8 cellular contexts compared by ENCODE assay signal in genomic region chr6:14121936-14122344, GRCh38.
DNase-seq lines count a peak whose midpoint lies in the region; ATAC-seq lines count a peak whose summit lies in the region.

No MANE protein-coding gene starts in this region.

- H3K36me3 ChIP-seq in BLaER1 (peaks cover 28% of the 10 kb centered on the region), subcutaneous abdominal adipose tissue (ENCODE audit: control insufficient read depth in 5 of 5, insufficient read depth in 5 of 5, low read length in 5 of 5) (peaks cover 0 to 9% (median 0%) of the 10 kb centered on the region in 5 donors)

- ATAC-seq in GM19043 (IDR thresholded peaks at IDR 0.05; ENCODE audit: low read depth, unreplicated experiment): peak; percentile 62
- peak; percentile 56 for ATAC-seq in HG03175 (IDR thresholded peaks at IDR 0.05; ENCODE audit: unreplicated experiment)

- peak; percentile 48 to 52 for DNase-seq in activated T-cell treated with anti-CD3 and anti-CD28 coated beads, Interleukin-2, amount 50 U/mL, for 48 hours
- DNase-seq in NCI-H1417 (lab: John Stamatoyannopoulos, UW) (no peak), activated gamma-delta T cell treated with Interleukin-2 at 50 U/mL for 16 hours (no peak), NCI-H748 treated with DMSO at 0.1 percent for 48 hours (lab: John Stamatoyannopoulos, UW) (no peak)

- H3K27ac ChIP-seq in BLaER1 (0 out of 2 replicates have a peak overlapping the region, but pooled peaks have one; percentile 38), subcutaneous abdominal adipose tissue (ENCODE audit: low read depth, low read length) (peak overlapping the region; percentile 26)

- H3K9me3 ChIP-seq in BLaER1 (no peaks in the 10 kb centered on the region), subcutaneous abdominal adipose tissue (ENCODE audit: control insufficient read depth in 5 of 5, low read length in 5 of 5) (no peaks in the 10 kb centered on the region)

- peaks cover 50% of the 10 kb centered on the region for H3K4me1 ChIP-seq in BLaER1
- H3K4me1 ChIP-seq in subcutaneous abdominal adipose tissue (ENCODE audit: control insufficient read depth in 5 of 5, insufficient read depth in 5 of 5, low read length in 5 of 5): peaks cover 2 to 45% (median 34%) of the 10 kb centered on the region in 5 donors

- H3K9ac ChIP-seq in BLaER1: no peak overlapping the region
- H3K9ac ChIP-seq in subcutaneous abdominal adipose tissue (ENCODE audit: low read length in 5 of 5): no peak overlapping the region

- H3K4me3 ChIP-seq in BLaER1 (no peak overlapping the region), subcutaneous abdominal adipose tissue (ENCODE audit: low read depth in 1 of 5, low read length in 5 of 5) (peak overlapping the region in 2 of 5 donors; percentile 20 to 29)

- peak overlapping the region; percentile 57 for H3K4me2 ChIP-seq in BLaER1

- no peaks in the 10 kb centered on the region; the same call in 1 of the 2 replicates for H4K20me1 ChIP-seq in BLaER1

- H3K27me3 ChIP-seq in BLaER1: no peaks in the 10 kb centered on the region
- no peaks in the 10 kb centered on the region for H3K27me3 ChIP-seq in subcutaneous abdominal adipose tissue (ENCODE audit: control insufficient read depth in 5 of 5, insufficient read depth in 4 of 5, low read length in 5 of 5)

Comparison
In these comparisons a context has a peak if more than half of its experiments do, and no peak if none do; other contexts are left out.
1. DNase-seq: peak in activated T-cell treated with anti-CD3 and anti-CD28 coated beads, Interleukin-2, amount 50 U/mL, for 48 hours (2 of 2); none in NCI-H1417 (0 of 3), activated gamma-delta T cell treated with Interleukin-2 at 50 U/mL for 16 hours (single experiment) and NCI-H748 treated with DMSO at 0.1 percent for 48 hours (single experiment).